ENCODE assay signal across 16 cellular contexts in the genomic region with DNA sequence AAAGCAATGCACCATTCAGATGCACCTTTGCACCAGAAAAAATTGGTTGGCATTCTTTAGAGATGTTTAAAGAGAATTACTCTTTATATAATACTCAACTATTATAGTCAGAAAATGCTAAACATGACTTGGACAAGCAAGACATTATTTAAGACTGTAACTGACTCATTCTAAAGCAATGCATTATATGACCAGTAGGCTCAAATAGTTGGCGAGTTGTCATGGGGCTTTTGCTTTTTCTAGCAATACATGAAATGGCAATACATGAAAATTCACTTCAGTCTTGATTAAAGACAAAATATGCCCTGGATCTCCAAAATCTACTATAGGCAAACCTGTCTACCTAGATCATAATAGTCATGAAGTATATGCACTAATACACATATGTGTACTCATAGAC.
DNase-seq lines count a peak whose midpoint lies in the region; ATAC-seq and TF ChIP-seq lines count a peak whose summit lies in the region.
"Had no signal": no experiment of that assay in that cellular context is flagged by ENCODE, and none has a peak within 500 bp of the region (broad histone marks: within the 10 kb centered on the region; RNA-seq: fewer than 3 reads in every experiment).

No MANE protein-coding gene starts in this region.

- POLR2A ChIA-PET in PC-9 (lab: Charles Lee; ENCODE audit: unreplicated experiment), result no interaction called here

- no peaks in the 10 kb centered on the region for H3K4me1 ChIP-seq in PC-9 (replicated peaks; ENCODE audit: insufficient read depth)
- H3K4me1 ChIP-seq: BLaER1 treated with 17β-estradiol and CSF1 and Interleukin-3, amounts not matched to agents 10 nM and 100 nM; right atrium auricular region had no signal

- H3K36me3 Mint-ChIP-seq in chondrocyte (ENCODE audit: low read depth), result no peaks in the 10 kb centered on the region
- H3K36me3 Mint-ChIP-seq: activated naive CD8-positive, alpha-beta T cell had no signal

- peaks cover 29% of the 10 kb centered on the region for H3K4me1 Mint-ChIP-seq in chondrocyte (ENCODE audit: low read depth)
- H3K4me1 Mint-ChIP-seq: activated B cell treated with CpG ODN at 0.5 μM for 24 hours had no signal

- intact Hi-C loops in PC-9 (cut with micrococcal nuclease; ENCODE audit: unreplicated experiment), result no loop called here

- ATAC-seq in HG03378 (IDR thresholded peaks at IDR 0.05; ENCODE audit: unreplicated experiment) (no peak), GM21723 (IDR thresholded peaks at IDR 0.05; ENCODE audit: unreplicated experiment) (no peak), GM18870 (IDR thresholded peaks at IDR 0.05; ENCODE audit: unreplicated experiment) (no peak)
- ATAC-seq: left cardiac atrium had no signal

- H3K4me3 Mint-ChIP-seq in chondrocyte (ENCODE audit: unreplicated experiment), result no peak overlapping the region
- H3K4me3 Mint-ChIP-seq: activated B cell treated with CpG ODN at 0.5 μM for 24 hours; activated naive CD8-positive, alpha-beta T cell; dendritic cell treated with granulocyte-macrophage colony-stimulating factor and Interleukin-4, amounts not matched to agents 40 ng/mL and 50 ng/mL, for 4 days had no signal

- no peak overlapping the region for H2AFZ ChIP-seq in PC-9

- H3K27ac ChIP-seq in PC-9, result no peak overlapping the region
- H3K27ac ChIP-seq: BLaER1 treated with 17β-estradiol and CSF1 and Interleukin-3, amounts not matched to agents 10 nM and 100 nM; right atrium auricular region had no signal

- no peaks in the 10 kb centered on the region for H3K79me2 ChIP-seq in PC-9 (ENCODE audit: low read depth)

- BruUV-seq in PC-9 (replicated peaks; lab: Mats Ljungman, UMichigan), result no TSS peak

- no peaks in the 10 kb centered on the region for H3K9me3 ChIP-seq in PC-9 (ENCODE audit: insufficient read depth, low read depth)
- H3K9me3 ChIP-seq: BLaER1 treated with 17β-estradiol and CSF1 and Interleukin-3, amounts not matched to agents 10 nM and 100 nM; right atrium auricular region had no signal

- no peak overlapping the region for H3K4me2 ChIP-seq in PC-9
- H3K4me2 ChIP-seq: BLaER1 treated with 17β-estradiol and CSF1 and Interleukin-3, amounts not matched to agents 10 nM and 100 nM had no signal

- H3F3A ChIP-seq in PC-9 (ENCODE audit: insufficient read depth, low read depth), result no peaks in the 10 kb centered on the region

- TF ChIP-seq CTCF in AG10803 (conservative IDR thresholded peaks at IDR 0.05; ENCODE audit: low read length) (peak; percentile 13; the same call in 1 of the 2 replicates), chondrocyte (IDR thresholded peaks at IDR 0.05) (peak; percentile 63), PC-9 (conservative IDR thresholded peaks at IDR 0.05) (no peak)

- H3K4me3 ChIP-seq in AG10803 (ENCODE audit: low read length), result no peak overlapping the region
- no peak overlapping the region for H3K4me3 ChIP-seq in PC-9
- H3K4me3 ChIP-seq: BLaER1 treated with 17β-estradiol and CSF1 and Interleukin-3, amounts not matched to agents 10 nM and 100 nM; right atrium auricular region had no signal

- peak overlapping the region; percentile 62 for H3K27ac Mint-ChIP-seq in chondrocyte (ENCODE audit: unreplicated experiment)
- H3K27ac Mint-ChIP-seq: activated B cell treated with CpG ODN at 0.5 μM for 24 hours; activated naive CD8-positive, alpha-beta T cell; dendritic cell treated with granulocyte-macrophage colony-stimulating factor and Interleukin-4, amounts not matched to agents 40 ng/mL and 50 ng/mL, for 4 days had no signal

- H3K27me3 ChIP-seq in PC-9 (ENCODE audit: insufficient read depth, low read depth), result no peaks in the 10 kb centered on the region
- H3K27me3 ChIP-seq: BLaER1 treated with 17β-estradiol and CSF1 and Interleukin-3, amounts not matched to agents 10 nM and 100 nM; right atrium auricular region had no signal

- CTCF ChIA-PET in PC-9 (lab: Charles Lee), result no interaction called here

- H3K36me3 ChIP-seq in PC-9 (ENCODE audit: low read depth), result no peaks in the 10 kb centered on the region
- H3K36me3 ChIP-seq: BLaER1 treated with 17β-estradiol and CSF1 and Interleukin-3, amounts not matched to agents 10 nM and 100 nM; right atrium auricular region had no signal

- H3K9me2 ChIP-seq in PC-9 (ENCODE audit: insufficient read depth), result no peaks in the 10 kb centered on the region; the same call in 1 of the 2 replicates

- H3K27me3 Mint-ChIP-seq in chondrocyte (ENCODE audit: low read depth), result no peaks in the 10 kb centered on the region
- H3K27me3 Mint-ChIP-seq: activated B cell treated with CpG ODN at 0.5 μM for 24 hours; activated naive CD8-positive, alpha-beta T cell; dendritic cell treated with granulocyte-macrophage colony-stimulating factor and Interleukin-4, amounts not matched to agents 40 ng/mL and 50 ng/mL, for 4 days had no signal

- H3K9me3 Mint-ChIP-seq in chondrocyte (ENCODE audit: low read depth), result no peaks in the 10 kb centered on the region
- H3K9me3 Mint-ChIP-seq: activated B cell treated with CpG ODN at 0.5 μM for 24 hours; dendritic cell treated with granulocyte-macrophage colony-stimulating factor and Interleukin-4, amounts not matched to agents 40 ng/mL and 50 ng/mL, for 4 days had no signal

- no peaks in the 10 kb centered on the region for H4K20me1 ChIP-seq in PC-9 (ENCODE audit: insufficient read depth)
- H4K20me1 ChIP-seq: BLaER1 treated with 17β-estradiol and CSF1 and Interleukin-3, amounts not matched to agents 10 nM and 100 nM had no signal

- DNase-seq in AG10803 (ENCODE audit: low read depth) (peak; percentile 72), LHCN-M2 (ENCODE audit: low read depth) (peak; percentile 65), chondrocyte (ENCODE audit: low spot score) (no peak), kidney tubule cell (ENCODE audit: low spot score) (peak; percentile 67), PC-9 (no peak)
- DNase-seq: activated B cell treated with CpG ODN at 0.5 μM for 24 hours; head of caudate nucleus; left cardiac atrium; stimulated activated CD4-positive, alpha-beta T cell treated with anti-CD3 and anti-CD28 coated beads, Interleukin-4, amount 100 ng/mL, for 1 hour had no signal

Comparison
In these comparisons a context has a peak if more than half of its experiments do, and no peak if none do; other contexts are left out.
1. DNase-seq: peak in AG10803 (single experiment), LHCN-M2 (single experiment) and kidney tubule cell (single experiment); none in chondrocyte (single experiment) and PC-9 (0 of 2).